In the genomic region with DNA sequence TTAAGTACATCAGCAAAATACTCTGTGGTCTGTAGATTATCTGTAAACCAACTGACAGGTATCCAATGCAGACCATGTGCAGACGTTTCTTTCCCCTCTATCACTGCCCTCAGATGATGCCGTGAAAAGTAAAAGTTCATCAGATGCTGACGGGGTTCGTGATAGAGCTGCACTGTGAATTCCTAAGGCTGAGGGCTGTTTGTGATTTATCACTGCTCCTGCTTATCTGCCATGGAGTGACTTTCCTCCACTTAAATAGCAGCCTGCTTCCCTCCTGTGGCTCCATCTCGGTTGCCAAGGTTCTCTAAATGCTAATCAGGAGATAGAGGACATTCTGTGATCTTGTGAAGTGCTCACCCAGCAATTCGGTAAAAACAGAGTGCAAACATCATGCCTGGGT, we compare ENCODE assay signal across 1 cellular context.
TF ChIP-seq lines count a peak whose summit lies in the region.

No MANE protein-coding gene starts in this region.

TF ChIP-seq in WTC11, 78 proteins besides CTCF, POLR2A, EP300 and RAD21:
- TF ChIP-seq, protein P1, sequence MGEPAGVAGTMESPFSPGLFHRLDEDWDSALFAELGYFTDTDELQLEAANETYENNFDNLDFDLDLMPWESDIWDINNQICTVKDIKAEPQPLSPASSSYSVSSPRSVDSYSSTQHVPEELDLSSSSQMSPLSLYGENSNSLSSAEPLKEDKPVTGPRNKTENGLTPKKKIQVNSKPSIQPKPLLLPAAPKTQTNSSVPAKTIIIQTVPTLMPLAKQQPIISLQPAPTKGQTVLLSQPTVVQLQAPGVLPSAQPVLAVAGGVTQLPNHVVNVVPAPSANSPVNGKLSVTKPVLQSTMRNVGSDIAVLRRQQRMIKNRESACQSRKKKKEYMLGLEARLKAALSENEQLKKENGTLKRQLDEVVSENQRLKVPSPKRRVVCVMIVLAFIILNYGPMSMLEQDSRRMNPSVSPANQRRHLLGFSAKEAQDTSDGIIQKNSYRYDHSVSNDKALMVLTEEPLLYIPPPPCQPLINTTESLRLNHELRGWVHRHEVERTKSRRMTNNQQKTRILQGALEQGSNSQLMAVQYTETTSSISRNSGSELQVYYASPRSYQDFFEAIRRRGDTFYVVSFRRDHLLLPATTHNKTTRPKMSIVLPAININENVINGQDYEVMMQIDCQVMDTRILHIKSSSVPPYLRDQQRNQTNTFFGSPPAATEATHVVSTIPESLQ (CRISPR knock-in tag; IDR thresholded peaks at IDR 0.05), result no peak
- no peak for TF ChIP-seq PRRX2 (CRISPR knock-in tag; IDR thresholded peaks at IDR 0.05)
- TF ChIP-seq, protein P2, sequence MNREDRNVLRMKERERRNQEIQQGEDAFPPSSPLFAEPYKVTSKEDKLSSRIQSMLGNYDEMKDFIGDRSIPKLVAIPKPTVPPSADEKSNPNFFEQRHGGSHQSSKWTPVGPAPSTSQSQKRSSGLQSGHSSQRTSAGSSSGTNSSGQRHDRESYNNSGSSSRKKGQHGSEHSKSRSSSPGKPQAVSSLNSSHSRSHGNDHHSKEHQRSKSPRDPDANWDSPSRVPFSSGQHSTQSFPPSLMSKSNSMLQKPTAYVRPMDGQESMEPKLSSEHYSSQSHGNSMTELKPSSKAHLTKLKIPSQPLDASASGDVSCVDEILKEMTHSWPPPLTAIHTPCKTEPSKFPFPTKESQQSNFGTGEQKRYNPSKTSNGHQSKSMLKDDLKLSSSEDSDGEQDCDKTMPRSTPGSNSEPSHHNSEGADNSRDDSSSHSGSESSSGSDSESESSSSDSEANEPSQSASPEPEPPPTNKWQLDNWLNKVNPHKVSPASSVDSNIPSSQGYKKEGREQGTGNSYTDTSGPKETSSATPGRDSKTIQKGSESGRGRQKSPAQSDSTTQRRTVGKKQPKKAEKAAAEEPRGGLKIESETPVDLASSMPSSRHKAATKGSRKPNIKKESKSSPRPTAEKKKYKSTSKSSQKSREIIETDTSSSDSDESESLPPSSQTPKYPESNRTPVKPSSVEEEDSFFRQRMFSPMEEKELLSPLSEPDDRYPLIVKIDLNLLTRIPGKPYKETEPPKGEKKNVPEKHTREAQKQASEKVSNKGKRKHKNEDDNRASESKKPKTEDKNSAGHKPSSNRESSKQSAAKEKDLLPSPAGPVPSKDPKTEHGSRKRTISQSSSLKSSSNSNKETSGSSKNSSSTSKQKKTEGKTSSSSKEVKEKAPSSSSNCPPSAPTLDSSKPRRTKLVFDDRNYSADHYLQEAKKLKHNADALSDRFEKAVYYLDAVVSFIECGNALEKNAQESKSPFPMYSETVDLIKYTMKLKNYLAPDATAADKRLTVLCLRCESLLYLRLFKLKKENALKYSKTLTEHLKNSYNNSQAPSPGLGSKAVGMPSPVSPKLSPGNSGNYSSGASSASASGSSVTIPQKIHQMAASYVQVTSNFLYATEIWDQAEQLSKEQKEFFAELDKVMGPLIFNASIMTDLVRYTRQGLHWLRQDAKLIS (CRISPR knock-in tag; IDR thresholded peaks at IDR 0.05; ENCODE audit: borderline replicate concordance), result no peak
- TF ChIP-seq GRHL2 (CRISPR knock-in tag; IDR thresholded peaks at IDR 0.05; ENCODE audit: insufficient replicate concordance, severe bottlenecking), result no peak
- TF ChIP-seq, protein P3, sequence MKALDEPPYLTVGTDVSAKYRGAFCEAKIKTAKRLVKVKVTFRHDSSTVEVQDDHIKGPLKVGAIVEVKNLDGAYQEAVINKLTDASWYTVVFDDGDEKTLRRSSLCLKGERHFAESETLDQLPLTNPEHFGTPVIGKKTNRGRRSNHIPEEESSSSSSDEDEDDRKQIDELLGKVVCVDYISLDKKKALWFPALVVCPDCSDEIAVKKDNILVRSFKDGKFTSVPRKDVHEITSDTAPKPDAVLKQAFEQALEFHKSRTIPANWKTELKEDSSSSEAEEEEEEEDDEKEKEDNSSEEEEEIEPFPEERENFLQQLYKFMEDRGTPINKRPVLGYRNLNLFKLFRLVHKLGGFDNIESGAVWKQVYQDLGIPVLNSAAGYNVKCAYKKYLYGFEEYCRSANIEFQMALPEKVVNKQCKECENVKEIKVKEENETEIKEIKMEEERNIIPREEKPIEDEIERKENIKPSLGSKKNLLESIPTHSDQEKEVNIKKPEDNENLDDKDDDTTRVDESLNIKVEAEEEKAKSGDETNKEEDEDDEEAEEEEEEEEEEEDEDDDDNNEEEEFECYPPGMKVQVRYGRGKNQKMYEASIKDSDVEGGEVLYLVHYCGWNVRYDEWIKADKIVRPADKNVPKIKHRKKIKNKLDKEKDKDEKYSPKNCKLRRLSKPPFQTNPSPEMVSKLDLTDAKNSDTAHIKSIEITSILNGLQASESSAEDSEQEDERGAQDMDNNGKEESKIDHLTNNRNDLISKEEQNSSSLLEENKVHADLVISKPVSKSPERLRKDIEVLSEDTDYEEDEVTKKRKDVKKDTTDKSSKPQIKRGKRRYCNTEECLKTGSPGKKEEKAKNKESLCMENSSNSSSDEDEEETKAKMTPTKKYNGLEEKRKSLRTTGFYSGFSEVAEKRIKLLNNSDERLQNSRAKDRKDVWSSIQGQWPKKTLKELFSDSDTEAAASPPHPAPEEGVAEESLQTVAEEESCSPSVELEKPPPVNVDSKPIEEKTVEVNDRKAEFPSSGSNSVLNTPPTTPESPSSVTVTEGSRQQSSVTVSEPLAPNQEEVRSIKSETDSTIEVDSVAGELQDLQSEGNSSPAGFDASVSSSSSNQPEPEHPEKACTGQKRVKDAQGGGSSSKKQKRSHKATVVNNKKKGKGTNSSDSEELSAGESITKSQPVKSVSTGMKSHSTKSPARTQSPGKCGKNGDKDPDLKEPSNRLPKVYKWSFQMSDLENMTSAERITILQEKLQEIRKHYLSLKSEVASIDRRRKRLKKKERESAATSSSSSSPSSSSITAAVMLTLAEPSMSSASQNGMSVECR (CRISPR knock-in tag; IDR thresholded peaks at IDR 0.05; ENCODE audit: borderline replicate concordance), result no peak
- TF ChIP-seq ZNF138 (CRISPR knock-in tag; conservative IDR thresholded peaks at IDR 0.05), result no peak
- TF ChIP-seq ETV6 (CRISPR knock-in tag; IDR thresholded peaks at IDR 0.05), result no peak
